8 cellular contexts compared by ENCODE assay signal in the genomic region with DNA sequence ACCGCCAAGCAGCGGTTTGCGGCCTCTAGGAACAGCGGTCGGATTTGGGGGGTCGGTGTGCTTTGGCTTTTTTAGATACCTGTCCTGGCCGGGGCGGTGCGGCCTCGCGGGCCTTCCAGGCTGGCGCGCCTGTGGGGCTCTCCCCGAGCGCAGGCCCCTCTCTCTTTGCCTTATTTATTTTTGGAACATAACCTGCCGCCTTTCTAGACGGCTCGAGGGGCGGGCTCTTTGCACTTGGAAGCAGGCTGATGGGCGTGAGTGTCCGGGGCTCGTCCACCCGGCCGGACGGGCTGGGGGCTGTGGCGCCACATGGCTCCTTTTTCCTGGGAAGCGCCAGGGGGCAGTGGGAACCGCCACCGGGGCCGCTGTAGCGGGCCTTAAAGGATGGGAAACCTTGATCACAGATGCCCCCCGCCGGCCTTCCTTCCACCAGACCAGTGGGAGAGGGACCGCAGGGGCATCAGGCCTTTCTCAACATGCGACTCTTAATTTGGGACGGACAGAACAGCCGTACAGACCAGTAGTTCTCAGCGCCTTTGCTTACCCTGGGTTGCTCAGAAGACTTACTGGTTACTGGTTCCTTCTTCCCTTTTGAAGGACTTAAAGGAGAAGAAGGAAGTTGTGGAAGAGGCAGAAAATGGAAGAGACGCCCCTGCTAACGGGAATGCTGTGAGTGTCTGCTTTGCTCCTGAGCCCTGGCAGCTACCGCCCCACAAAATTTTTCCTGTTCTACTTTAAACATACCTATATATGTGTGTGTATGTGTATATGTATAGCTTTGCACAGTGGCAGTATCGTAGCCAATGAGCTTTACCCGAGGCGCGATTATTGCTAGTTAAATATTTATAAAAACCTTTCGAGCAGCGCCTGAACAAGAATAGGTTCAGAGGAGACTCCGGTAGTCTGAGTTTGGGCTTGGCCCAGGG. TPM values are rescaled to one million over a fixed set of nuclear protein-coding genes. Genes with fewer than 3 reads are reported as not detected.
DNase-seq lines count a peak whose midpoint lies in the region; ATAC-seq, FAIRE-seq and TF ChIP-seq lines count a peak whose summit lies in the region.

No MANE protein-coding gene starts in this region.

- FAIRE-seq in GM19239 (lab: Jason Lieb, UNC) = no peak

- H3K27ac ChIP-seq in C4-2B (peak overlapping the region; percentile 98), HUES64 (ENCODE audit: low read depth, low read length) (peak overlapping the region; percentile 91)

- peak overlapping the region; percentile 98 for H3K27ac Mint-ChIP-seq in activated naive CD4-positive, alpha-beta T cell treated with anti-CD3 and anti-CD28 coated beads for 36 hours

- H3K27me3 Mint-ChIP-seq in activated naive CD4-positive, alpha-beta T cell treated with anti-CD3 and anti-CD28 coated beads for 36 hours (ENCODE audit: low read depth) = peaks cover 2% of the 10 kb centered on the region

- H3K36me3 ChIP-seq in HUES64 (ENCODE audit: insufficient read depth, low read length) = peaks cover 37% of the 10 kb centered on the region

- H3K4me3 ChIP-seq in HUES64 (ENCODE audit: low read length) = peak overlapping the region; percentile 96

- H3K4me1 Mint-ChIP-seq in activated naive CD4-positive, alpha-beta T cell treated with anti-CD3 and anti-CD28 coated beads for 36 hours (ENCODE audit: low read depth) = peaks cover 27% of the 10 kb centered on the region

- no peaks in the 10 kb centered on the region for H3K9me3 Mint-ChIP-seq in activated naive CD4-positive, alpha-beta T cell treated with anti-CD3 and anti-CD28 coated beads for 36 hours

- DNase-seq in activated naive CD4-positive, alpha-beta T cell treated with anti-CD3 and anti-CD28 coated beads for 36 hours = no peak
- DNase-seq in left cardiac atrium = peak; percentile 49
- DNase-seq in retina = peak; percentile 60
- no peak for DNase-seq in NCI-H1048 (lab: John Stamatoyannopoulos, UW)
- DNase-seq in GM19239 (ENCODE audit: insufficient read length, low spot score) = no peak

- peak overlapping the region; percentile 97 for H3K4me3 Mint-ChIP-seq in activated naive CD4-positive, alpha-beta T cell treated with anti-CD3 and anti-CD28 coated beads for 36 hours

- H3K27me3 ChIP-seq in HUES64 (ENCODE audit: insufficient read depth, low read length) = no peaks in the 10 kb centered on the region

- peak overlapping the region; percentile 99 for H3K9ac ChIP-seq in HUES64 (ENCODE audit: low read depth, low read length)

- CTCF ChIA-PET in activated naive CD4-positive, alpha-beta T cell treated with anti-CD3 and anti-CD28 coated beads for 36 hours (lab: Charles Lee) = interaction anchor here (0.6 to 12.1 kb wide), 6 partner anchors 24 to 99 kb away, joined by 3 to 408 read pairs (median 64); no protein-coding TSS in a partner anchor

- peak; percentile 16; the same call in 1 of the 2 replicates for TF ChIP-seq CTCF in C4-2B (conservative IDR thresholded peaks at IDR 0.05)

- ATAC-seq in left cardiac atrium (no peak), HG03354 (IDR thresholded peaks at IDR 0.05; ENCODE audit: poor library complexity, severe bottlenecking, unreplicated experiment) (no peak)

- intact Hi-C loops in activated naive CD4-positive, alpha-beta T cell treated with anti-CD3 and anti-CD28 coated beads for 36 hours (cut with micrococcal nuclease) = no loop called here
- intact Hi-C loops in left cardiac atrium (cut with DNase I) = loop anchor here in 1 of 2 donors (5.0 kb wide), 1 partner anchor 99 kb away; no protein-coding TSS in a partner anchor

- H3K36me3 Mint-ChIP-seq in activated naive CD4-positive, alpha-beta T cell treated with anti-CD3 and anti-CD28 coated beads for 36 hours (ENCODE audit: low read depth) = peaks cover 41% of the 10 kb centered on the region

- no peaks in the 10 kb centered on the region for H3K9me3 ChIP-seq in HUES64 (ENCODE audit: insufficient read depth, low read depth, low read length)

- peaks cover 11% of the 10 kb centered on the region; the same call in 1 of the 2 replicates for H3K4me1 ChIP-seq in HUES64 (ENCODE audit: insufficient read depth, low read length)

- WGBS in HUES64 = 6% methylated on average over 45 of the region's 48 CpGs

RNA-seq across cellular contexts. Expression of a gene that starts 2.7 kb away (rescaled TPM):
- 1,960 TPM for polyA plus RNA-seq in HUES64 (2013, experiment 1 of 2)
- polyA plus RNA-seq in HUES64 (2013, experiment 2 of 2) = 2,220 TPM
- 1,000 to 10,000 TPM; 2,162 to 2,216 TPM for total RNA-seq in activated naive CD4-positive, alpha-beta T cell treated with anti-CD3 and anti-CD28 coated beads for 36 hours
- total RNA-seq in left cardiac atrium = 100 to 1,000 TPM; 343 to 402 TPM

Comparison
In these comparisons a context has a peak if more than half of its experiments do, and no peak if none do; other contexts are left out.
1. DNase-seq: peak in left cardiac atrium (single experiment) and retina (single experiment); none in activated naive CD4-positive, alpha-beta T cell treated with anti-CD3 and anti-CD28 coated beads for 36 hours (single experiment), NCI-H1048 (single experiment) and GM19239 (single experiment).
2. RNA of a gene that starts 2.7 kb away (total RNA-seq): 2,162 to 2,216 TPM in activated naive CD4-positive, alpha-beta T cell treated with anti-CD3 and anti-CD28 coated beads for 36 hours; 343 to 402 TPM in left cardiac atrium; every median in the first group is over 4 times any median in the second.